Comparison of ENCODE assay signal across 29 cellular contexts in the genomic region with DNA sequence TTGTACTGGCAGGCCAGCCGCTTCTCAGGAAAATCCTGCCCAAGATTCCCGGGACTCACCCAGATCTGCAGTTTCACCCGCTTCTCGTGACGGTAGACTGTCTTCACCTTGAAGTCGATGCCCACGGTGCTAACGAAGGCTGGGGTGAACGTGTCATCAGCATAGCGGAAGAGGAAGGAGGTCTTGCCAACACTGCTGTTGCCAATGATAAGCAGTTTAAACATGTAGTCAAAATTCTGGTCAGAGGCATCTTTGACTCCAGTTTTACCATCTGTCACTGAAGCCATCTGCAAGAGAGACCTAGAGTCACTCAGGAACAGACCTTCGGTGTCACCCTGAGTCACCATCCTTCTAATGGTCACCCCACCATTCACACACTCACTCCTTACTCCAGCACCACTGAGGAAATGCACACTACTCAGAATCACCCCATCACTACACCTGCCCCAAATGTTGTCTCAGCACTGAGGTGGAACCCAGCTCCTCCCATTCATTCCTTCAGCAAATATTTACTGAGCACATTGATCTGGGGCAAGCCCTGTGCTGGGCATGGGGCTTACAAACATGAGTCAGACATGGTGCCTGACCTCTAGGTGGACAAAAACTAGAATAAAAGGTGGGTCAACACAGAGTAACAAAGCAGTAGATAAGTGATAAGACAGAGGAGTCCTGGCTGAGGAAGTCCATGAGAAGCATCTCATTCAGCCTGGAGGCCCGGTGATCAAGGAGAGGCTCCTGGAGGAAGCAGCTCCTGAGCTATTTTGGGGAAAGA. TPM values are rescaled to one million over a fixed set of nuclear protein-coding genes. Genes with fewer than 3 reads are reported as not detected.
DNase-seq lines count a peak whose midpoint lies in the region; ATAC-seq, FAIRE-seq and TF ChIP-seq lines count a peak whose summit lies in the region.
"Had no signal": no experiment of that assay in that cellular context is flagged by ENCODE, and none has a peak within 500 bp of the region (broad histone marks: within the 10 kb centered on the region; RNA-seq: fewer than 3 reads in every experiment).

No MANE protein-coding gene starts in this region.

- H3K27me3 ChIP-seq in K562 (ENCODE audit: control insufficient read depth in 2 of 2, insufficient read depth in 2 of 2, low read length in 2 of 2) (no peaks in the 10 kb centered on the region), right cardiac atrium (ENCODE audit: control insufficient read depth, insufficient read depth) (no peaks in the 10 kb centered on the region)
- H3K27me3 ChIP-seq: esophagus squamous epithelium, gastroesophageal sphincter, tibial artery had no signal

- intact Hi-C loops in K562 (cut with micrococcal nuclease) (no loop called here), right cardiac atrium (cut with DNase I) (no loop called here)

- DNase-seq in GM12891 (ENCODE audit: insufficient read length, low spot score) (no peak), NCI-H69 (lab: John Stamatoyannopoulos, UW) (peak; percentile 75), K562 (ENCODE audit: extremely low read depth in 1 of 4, low spot score in 3 of 4) (no peak), progenitor cell of endocrine pancreas (ENCODE audit: low spot score, unreplicated experiment) (no peak), KBM-7 (no peak), right cardiac atrium (no peak), 8988T (no peak)
- DNase-seq in stimulated activated CD8-positive, alpha-beta memory T cell treated with anti-CD3 and anti-CD28 coated beads, Interleukin-4, amount 100 ng/mL, for 48 hours = no peak
- DNase-seq: activated CD8-positive, alpha-beta T cell treated with anti-CD3 and anti-CD28 coated beads, Interleukin-2, amount 10 ng/mL, durations not matched to agents 7 days and 5 days; activated gamma-delta T cell treated with Interleukin-2 at 50 U/mL for 16 hours; CD8-positive, alpha-beta memory T cell; effector memory CD8-positive, alpha-beta T cell; esophagus squamous epithelium; GOT3; islet precursor cell; NCI-H1694; NCI-H226; NK-92 treated with Interleukin-12 subunit alpha and Interleukin-12 subunit beta, amount 100 ng/mL, for 24 hours; psoas muscle; SK-N-SH; stimulated activated CD4-positive, alpha-beta T cell treated with anti-CD3 and anti-CD28 coated beads, Interleukin-2, amount 100 ng/mL, for 48 hours; stimulated activated naive CD4-positive, alpha-beta T cell treated with Interleukin-2 at 50 U/mL for 16 hours; T-helper 2 cell; tibial artery had no signal

- in situ Hi-C loops in K562 (cut with MboI) (no loop called here), KBM-7 (cut with MboI; ENCODE audit: low pct_unique_long_range_greater_than_20kb, low sequenced_read_pairs) (no loop called here)

- peaks cover 36% of the 10 kb centered on the region for H3K36me3 Mint-ChIP-seq in progenitor cell of endocrine pancreas (ENCODE audit: insufficient read depth)
- H3K36me3 Mint-ChIP-seq: CD8-positive, alpha-beta memory T cell had no signal

- no peaks in the 10 kb centered on the region for H3K9me3 ChIP-seq in K562 (replicated peaks; ENCODE audit: control insufficient read depth, insufficient read depth, low read depth, low read length)
- no peaks in the 10 kb centered on the region for H3K9me3 ChIP-seq in right cardiac atrium (ENCODE audit: control insufficient read depth, low read length)
- H3K9me3 ChIP-seq: esophagus squamous epithelium, gastroesophageal sphincter, psoas muscle, SK-N-SH, tibial artery had no signal

- no peaks in the 10 kb centered on the region for H3K79me2 ChIP-seq in K562 (ENCODE audit: control insufficient read depth, insufficient read depth, low read length)

- peak overlapping the region; percentile 15 for H3K4me3 Mint-ChIP-seq in progenitor cell of endocrine pancreas (ENCODE audit: low read depth)
- H3K4me3 Mint-ChIP-seq: activated CD8-positive, alpha-beta T cell treated with anti-CD3 and anti-CD28 coated beads, Interleukin-2, amount 10 ng/mL, durations not matched to agents 7 days and 5 days; CD8-positive, alpha-beta memory T cell; effector memory CD8-positive, alpha-beta T cell had no signal

- H3K27ac ChIP-seq in K562 (ENCODE audit: extremely low read depth, low read depth, low read length) = no peak overlapping the region
- no peak overlapping the region for H3K27ac ChIP-seq in right cardiac atrium (ENCODE audit: low read length)
- H3K27ac ChIP-seq: esophagus squamous epithelium, gastroesophageal sphincter, psoas muscle, tibial artery had no signal

- peaks cover 0 to 8% of the 10 kb centered on the region in 2 experiments; a peak in 4 of 5 replicates for H3K4me1 ChIP-seq in K562 (replicated peaks in 1 of 2; ENCODE audit: control insufficient read depth in 2 of 2, insufficient read depth in 2 of 2, low read length in 2 of 2)
- H3K4me1 ChIP-seq in right cardiac atrium (ENCODE audit: control insufficient read depth, insufficient read depth, low read length) = no peaks in the 10 kb centered on the region
- H3K4me1 ChIP-seq: esophagus squamous epithelium, gastroesophageal sphincter, psoas muscle, tibial artery had no signal

- TF ChIP-seq EP300 in K562 (IDR thresholded peaks at IDR 0.05; ENCODE audit: low read length) = no peak

- POLR2A ChIA-PET in K562 (lab: Yijun Ruan, JAX) = interaction anchor here (1.2 kb wide), 1 partner anchor 12 kb away, joined by 3 read pairs; no protein-coding TSS in a partner anchor

- H3K27ac Mint-ChIP-seq in progenitor cell of endocrine pancreas = peak overlapping the region; percentile 88
- H3K27ac Mint-ChIP-seq: activated CD8-positive, alpha-beta T cell treated with anti-CD3 and anti-CD28 coated beads, Interleukin-2, amount 10 ng/mL, durations not matched to agents 7 days and 5 days; effector memory CD8-positive, alpha-beta T cell had no signal

- H3K27me3 Mint-ChIP-seq in progenitor cell of endocrine pancreas = no peaks in the 10 kb centered on the region
- H3K27me3 Mint-ChIP-seq: effector memory CD8-positive, alpha-beta T cell had no signal

- no peak overlapping the region; the same call in 1 of the 2 replicates for H2AFZ ChIP-seq in K562 (ENCODE audit: low read depth, low read length)

- H4K20me1 ChIP-seq in K562 (replicated peaks; ENCODE audit: control insufficient read depth, insufficient read depth, low read length) = no peaks in the 10 kb centered on the region

- H3K9me1 ChIP-seq in K562 (ENCODE audit: control insufficient read depth, insufficient read depth, low read length) = no peaks in the 10 kb centered on the region

- H3K36me3 ChIP-seq in K562 (ENCODE audit: control insufficient read depth, insufficient read depth, low read length) = no peaks in the 10 kb centered on the region
- H3K36me3 ChIP-seq: esophagus squamous epithelium, gastroesophageal sphincter, tibial artery had no signal

- BruUV-seq in K562 (replicated peaks; lab: Mats Ljungman, UMichigan) = no TSS peak

- TF ChIP-seq RAD21 in K562 (CRISPR knock-in tag; conservative IDR thresholded peaks at IDR 0.05 in 1 of 2, IDR thresholded peaks at IDR 0.05 in 1 of 2) = no peak

- CTCF ChIA-PET in K562 (lab: Yijun Ruan, JAX; ENCODE audit: low intra/inter-chr PET ratio) = no interaction called here

- ATAC-seq in K562 (peak; percentile 50), right cardiac atrium (no peak)
- ATAC-seq: activated CD8-positive, alpha-beta T cell treated with anti-CD3 and anti-CD28 coated beads, Interleukin-2, amount 10 ng/mL, durations not matched to agents 7 days and 5 days; effector memory CD8-positive, alpha-beta T cell; gastroesophageal sphincter; psoas muscle had no signal

- TF ChIP-seq CTCF in K562 (IDR thresholded peaks at IDR 0.05 in 2 of 3, conservative IDR thresholded peaks at IDR 0.05 in 1 of 3; ENCODE audit: insufficient read depth in 2 of 3, low read depth in 1 of 3, low read length in 3 of 3) = no peak
- no peak for TF ChIP-seq CTCF in progenitor cell of endocrine pancreas (IDR thresholded peaks at IDR 0.05; ENCODE audit: unreplicated experiment)

- TF ChIP-seq POLR2A in GM12891 (IDR thresholded peaks at IDR 0.05; ENCODE audit: low read depth, low read length) = no peak
- no peak for TF ChIP-seq POLR2A in K562 (conservative IDR thresholded peaks at IDR 0.05)

- H3K4me3 ChIP-seq in K562 (no peak overlapping the region), right cardiac atrium (ENCODE audit: low read length) (no peak overlapping the region)
- H3K4me3 ChIP-seq: esophagus squamous epithelium, gastroesophageal sphincter, lung, psoas muscle, smooth muscle cell, tibial artery had no signal

- FAIRE-seq in GM12891 (lab: Jason Lieb, UNC) (peak; percentile 56), K562 (lab: Jason Lieb, UNC) (no peak)
- FAIRE-seq: colon, RCC 7860 had no signal

- H3K9me3 Mint-ChIP-seq in progenitor cell of endocrine pancreas (ENCODE audit: low read depth) = no peaks in the 10 kb centered on the region
- H3K9me3 Mint-ChIP-seq: CD8-positive, alpha-beta memory T cell; effector memory CD8-positive, alpha-beta T cell had no signal

- peaks cover 50% of the 10 kb centered on the region for H3K4me1 Mint-ChIP-seq in progenitor cell of endocrine pancreas (ENCODE audit: low read depth)
- H3K4me1 Mint-ChIP-seq: CD8-positive, alpha-beta memory T cell had no signal

- peak overlapping the region in 1 of 2 experiments; percentile 49; a peak in 1 of 4 replicates for H3K9ac ChIP-seq in K562 (ENCODE audit: insufficient read depth in 1 of 2, low read depth in 2 of 2, low read length in 2 of 2)
- H3K9ac ChIP-seq: SK-N-SH had no signal

- H3K4me2 ChIP-seq in K562 (ENCODE audit: insufficient read depth, low read length) = no peak overlapping the region
- H3K4me2 ChIP-seq: SK-N-SH, smooth muscle cell had no signal

- WGBS in K562 (ENCODE audit: insufficient coverage, low coverage, missing lambda C conversion rate) = 44% methylated on average over 12 of the region's 12 CpGs
- 76% methylated on average over 12 of the region's 12 CpGs for WGBS in right cardiac atrium

RNA-seq across cellular contexts. Expression of a gene that starts 13.5 kb away (rescaled TPM):
- 0.04 TPM for polyA plus RNA-seq in GM12891 (2012; ENCODE audit: low read depth, missing spikeins)
- total RNA-seq in K562 (2011; cell fraction: chromatin; rRNA removed; ENCODE audit: low replicate concordance) = 0.12 and 0.18 TPM in 2 replicates
- total RNA-seq in K562 (2011; cell fraction: nucleolus; rRNA removed) = under 0.01 and 0.13 TPM in 2 replicates
- 0.22 and 0.23 TPM in 2 replicates for total RNA-seq in K562 (2011; cell fraction: nucleoplasm; rRNA removed)
- total RNA-seq in K562 (2014; rRNA removed) (0.18 and 0.33 TPM in 2 replicates), K562 (2014; rRNA removed; fragmentation: Illumina TruSeq; extraction: Trizol) (0.40 and 0.51 TPM in 2 replicates), K562 (2015; rRNA removed; fragmentation: Illumina TruSeq; extraction: Trizol) (0.34 and 0.43 TPM in 2 replicates), K562 (2021) (0.34 and 0.47 TPM in 2 replicates), progenitor cell of endocrine pancreas (86.2 and 87.1 TPM in 2 replicates), right cardiac atrium (under 1 TPM in 1 of 4 donors, not detected in 3; 0.06 TPM)
- polyA plus RNA-seq in K562 (2011; rRNA removed) (0.07 TPM in 2 replicates), K562 (2014; fragmentation: Illumina TruSeq; extraction: Trizol) (0.44 and 0.45 TPM in 2 replicates), K562 (2014; fragmentation: Nextera tagmentation; extraction: Ambion mirVana) (under 1 TPM; 0.13 to 0.14 TPM), K562 (2014; rRNA removed) (0.19 and 0.27 TPM in 2 replicates), right cardiac atrium (0.02 TPM)
- 0.04 and 0.06 TPM in 2 replicates for polyA plus RNA-seq in K562 (2011; cell fraction: cytosol; rRNA removed)
- 0.06 and 0.07 TPM in 2 replicates for polyA plus RNA-seq in K562 (2011; cell fraction: nucleus; rRNA removed)
- 0.44 and 1.3 TPM in 2 replicates for polyA plus RNA-seq in K562 (2012)
- polyA minus RNA-seq in K562 (2011; rRNA and poly(A)+ RNA removed) = 0.12 and 0.14 TPM in 2 replicates
- 0.10 and 0.18 TPM in 2 replicates for polyA minus RNA-seq in K562 (2011; cell fraction: cytosol; rRNA and poly(A)+ RNA removed)
- polyA minus RNA-seq in K562 (2011; cell fraction: nucleus; rRNA and poly(A)+ RNA removed) = under 0.01 TPM in 2 replicates

RNA-seq across cellular contexts. Expression of a gene that starts 56.6 kb away (rescaled TPM):
- 17.5 TPM for polyA plus RNA-seq in GM12891 (2012; ENCODE audit: low read depth, missing spikeins)
- 17.1 and 23.9 TPM in 2 replicates for total RNA-seq in K562 (2011; cell fraction: chromatin; rRNA removed; ENCODE audit: low replicate concordance)
- total RNA-seq in K562 (2011; cell fraction: nucleolus; rRNA removed) = 23.8 and 28.2 TPM in 2 replicates
- 15.8 and 17.0 TPM in 2 replicates for total RNA-seq in K562 (2011; cell fraction: nucleoplasm; rRNA removed)
- total RNA-seq in K562 (2014; rRNA removed) (15.2 and 19.6 TPM in 2 replicates), K562 (2014; rRNA removed; fragmentation: Illumina TruSeq; extraction: Trizol) (11.3 and 11.7 TPM in 2 replicates), K562 (2015; rRNA removed; fragmentation: Illumina TruSeq; extraction: Trizol) (10.7 and 10.9 TPM in 2 replicates), K562 (2021) (22.8 and 25.9 TPM in 2 replicates), progenitor cell of endocrine pancreas (8.3 and 8.5 TPM in 2 replicates), right cardiac atrium (1 to 10 TPM; 3.5 to 5.4 (median 3.9) TPM)
- polyA plus RNA-seq in K562 (2011; rRNA removed) (12.0 and 12.7 TPM in 2 replicates), K562 (2014; fragmentation: Illumina TruSeq; extraction: Trizol) (10.9 and 11.6 TPM in 2 replicates), K562 (2014; fragmentation: Nextera tagmentation; extraction: Ambion mirVana) (1 to 10 TPM; 3.1 to 4.8 TPM), K562 (2014; rRNA removed) (21.1 and 23.6 TPM in 2 replicates), right cardiac atrium (4.4 TPM)
- 13.7 and 27.1 TPM in 2 replicates for polyA plus RNA-seq in K562 (2011; cell fraction: cytosol; rRNA removed)
- polyA plus RNA-seq in K562 (2011; cell fraction: nucleus; rRNA removed) = 12.5 and 13.1 TPM in 2 replicates
- polyA plus RNA-seq in K562 (2012) = 15.7 and 17.3 TPM in 2 replicates
- 10.1 and 11.8 TPM in 2 replicates for polyA minus RNA-seq in K562 (2011; rRNA and poly(A)+ RNA removed)
- polyA minus RNA-seq in K562 (2011; cell fraction: cytosol; rRNA and poly(A)+ RNA removed) = 6.3 and 8.4 TPM in 2 replicates
- polyA minus RNA-seq in K562 (2011; cell fraction: nucleus; rRNA and poly(A)+ RNA removed) = 7.7 and 12.9 TPM in 2 replicates

Comparison
In these comparisons a context has a peak if more than half of its experiments do, and no peak if none do; other contexts are left out.
1. RNA of a gene that starts 13.5 kb away (total RNA-seq): 86.2 to 87.1 TPM in progenitor cell of endocrine pancreas; under 0.01 to 0.51 TPM in K562 and 0.06 TPM in right cardiac atrium; every median in the first group is over 10 times any median in the second.